In the genomic region with DNA sequence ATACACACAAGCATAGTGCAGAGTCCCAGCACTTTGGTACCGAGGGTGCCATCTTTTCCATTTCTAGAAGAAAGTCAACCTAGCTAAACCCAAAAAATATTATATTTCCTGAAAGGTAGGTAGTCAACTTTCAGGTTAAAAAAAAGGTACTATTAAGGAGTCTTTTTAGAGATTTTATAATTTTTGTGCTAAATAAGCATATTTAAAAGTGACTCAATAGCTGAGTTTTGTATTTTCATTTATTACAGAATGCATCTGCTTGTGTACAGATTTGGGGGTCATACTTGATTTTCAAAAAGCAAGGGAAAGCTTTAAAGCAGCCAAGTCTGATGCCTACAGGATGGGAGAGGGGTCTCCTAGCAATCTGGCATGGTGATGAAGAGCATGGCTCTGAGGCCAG, we compare ENCODE assay signal across 20 cellular contexts. TPM values are rescaled to one million over a fixed set of nuclear protein-coding genes. Genes with fewer than 3 reads are reported as not detected.
A peak's percentile ranks its signal among the peaks of the same experiment; 100 is the strongest.
DNase-seq lines count a peak whose midpoint lies in the region; ATAC-seq and TF ChIP-seq lines count a peak whose summit lies in the region.
"Had no signal": no experiment of that assay in that cellular context is flagged by ENCODE, and none has a peak within 500 bp of the region (broad histone marks: within the 10 kb centered on the region; RNA-seq: fewer than 3 reads in every experiment).

No MANE protein-coding gene starts in this region.

- H3K9ac ChIP-seq in IMR-90 (ENCODE audit: low read depth, low read length), result no peak overlapping the region

- no peak overlapping the region for H4K5ac ChIP-seq in IMR-90 (ENCODE audit: low read depth, low read length)

- H2BK20ac ChIP-seq in IMR-90 (ENCODE audit: low read depth, low read length), result no peak overlapping the region

- H3K4ac ChIP-seq in IMR-90 (ENCODE audit: low read depth, low read length), result no peak overlapping the region

- H2BK5ac ChIP-seq in IMR-90 (ENCODE audit: low read depth, low read length, poor library complexity, severe bottlenecking), result no peak overlapping the region

- WGBS in IMR-90 (ENCODE audit: extremely low coverage in 2 of 2, insufficient read length in 1 of 2), 2 experiments, result no CpG with 5 or more reads among the region's 1 CpG

- dilution Hi-C loops in IMR-90 (cut with HindIII; ENCODE audit: low sequenced_read_pairs, unreplicated experiment), result no loop called here

- peaks cover 40% of the 10 kb centered on the region for H3K4me1 Mint-ChIP-seq in activated naive CD4-positive, alpha-beta T cell treated with anti-CD3 and anti-CD28 coated beads, Interleukin-2, amount 10 ng/mL, durations not matched to agents 7 days and 5 days
- peaks cover 27 to 62% (median 52%) of the 10 kb centered on the region in 4 donors for H3K4me1 Mint-ChIP-seq in CD4-positive, CD25-positive, alpha-beta regulatory T cell
- peaks cover 30 to 79% (median 66%) of the 10 kb centered on the region in 7 donors for H3K4me1 Mint-ChIP-seq in naive thymus-derived CD4-positive, alpha-beta T cell

- H2BK15ac ChIP-seq in IMR-90 (ENCODE audit: low read depth, low read length), result no peak overlapping the region

- no peaks in the 10 kb centered on the region for H3K9me3 Mint-ChIP-seq in activated naive CD4-positive, alpha-beta T cell treated with anti-CD3 and anti-CD28 coated beads, Interleukin-2, amount 10 ng/mL, durations not matched to agents 7 days and 5 days
- H3K9me3 Mint-ChIP-seq in CD4-positive, CD25-positive, alpha-beta regulatory T cell, result no peaks in the 10 kb centered on the region
- H3K9me3 Mint-ChIP-seq in naive thymus-derived CD4-positive, alpha-beta T cell, result no peaks in the 10 kb centered on the region

- intact Hi-C loops in IMR-90 (cut with micrococcal nuclease) (no loop called here), PC-9 (cut with micrococcal nuclease; ENCODE audit: unreplicated experiment) (no loop called here)
- intact Hi-C loops in naive thymus-derived CD4-positive, alpha-beta T cell (cut with micrococcal nuclease), result no loop called here

- no peak overlapping the region for H3K4me3 ChIP-seq in CD4-positive, CD25-positive, alpha-beta regulatory T cell (ENCODE audit: low read depth, low read length)
- H3K4me3 ChIP-seq in IMR-90 (ENCODE audit: insufficient read depth, low read depth, low read length), result no peak overlapping the region
- no peak overlapping the region for H3K4me3 ChIP-seq in naive thymus-derived CD4-positive, alpha-beta T cell (ENCODE audit: low read length)
- no peak overlapping the region for H3K4me3 ChIP-seq in PC-9
- H3K4me3 ChIP-seq: MG63 had no signal

- TF ChIP-seq CTCF in IMR-90 (conservative IDR thresholded peaks at IDR 0.05; ENCODE audit: low read depth, low read length) (no peak), PC-9 (conservative IDR thresholded peaks at IDR 0.05) (no peak)

- no peaks in the 10 kb centered on the region for H3K27me3 ChIP-seq in CD4-positive, CD25-positive, alpha-beta regulatory T cell (ENCODE audit: control insufficient read depth, insufficient read depth, low read length)
- H3K27me3 ChIP-seq in IMR-90 (ENCODE audit: control insufficient read depth, insufficient read depth, low read length), result no peaks in the 10 kb centered on the region
- H3K27me3 ChIP-seq in naive thymus-derived CD4-positive, alpha-beta T cell (ENCODE audit: control insufficient read depth in 2 of 2, insufficient read depth in 2 of 2, low read length in 2 of 2), result no peaks in the 10 kb centered on the region
- no peaks in the 10 kb centered on the region for H3K27me3 ChIP-seq in PC-9 (ENCODE audit: insufficient read depth, low read depth)
- H3K27me3 ChIP-seq: MG63 had no signal

- no peak overlapping the region for H4K91ac ChIP-seq in IMR-90 (ENCODE audit: insufficient read depth, low read depth, low read length)

- ATAC-seq in CD4-positive, CD25-positive, alpha-beta regulatory T cell (ENCODE audit: low read depth in 2 of 2), result no peak
- ATAC-seq in IMR-90 (ENCODE audit: low read depth), result no peak
- no peak for ATAC-seq in naive thymus-derived CD4-positive, alpha-beta T cell

- peaks cover 3% of the 10 kb centered on the region; the same call in 1 of the 2 replicates for H3K9me1 ChIP-seq in IMR-90 (ENCODE audit: insufficient read depth, low read length)

- peaks cover 30% of the 10 kb centered on the region; the same call in 1 of the 2 replicates for H4K20me1 ChIP-seq in IMR-90 (ENCODE audit: insufficient read depth, low read length)
- no peaks in the 10 kb centered on the region; the same call in 1 of the 2 replicates for H4K20me1 ChIP-seq in PC-9 (ENCODE audit: insufficient read depth)

- peaks cover 63% of the 10 kb centered on the region for H3K36me3 Mint-ChIP-seq in activated naive CD4-positive, alpha-beta T cell treated with anti-CD3 and anti-CD28 coated beads, Interleukin-2, amount 10 ng/mL, durations not matched to agents 7 days and 5 days
- peaks cover 54% of the 10 kb centered on the region for H3K36me3 Mint-ChIP-seq in CD4-positive, CD25-positive, alpha-beta regulatory T cell
- peaks cover 8 to 53% (median 26%) of the 10 kb centered on the region in 5 donors for H3K36me3 Mint-ChIP-seq in naive thymus-derived CD4-positive, alpha-beta T cell

- H2AK5ac ChIP-seq in IMR-90 (ENCODE audit: low read depth, low read length), result no peak overlapping the region

- BruUV-seq in IMR-90 (replicated peaks; lab: Mats Ljungman, UMichigan) (no TSS peak), PC-9 (replicated peaks; lab: Mats Ljungman, UMichigan) (no TSS peak)

- POLR2A ChIA-PET in IMR-90 (lab: Charles Lee; ENCODE audit: unreplicated experiment), result no interaction called here
- POLR2A ChIA-PET in naive thymus-derived CD4-positive, alpha-beta T cell (lab: Charles Lee), result no interaction called here
- POLR2A ChIA-PET in PC-9 (lab: Charles Lee; ENCODE audit: unreplicated experiment), result interaction anchor here (0.6 kb wide), 1 partner anchor 57 kb away, joined by 3 read pairs; no protein-coding TSS in a partner anchor

- H2AK9ac ChIP-seq in IMR-90 (replicated peaks; ENCODE audit: low read depth, low read length, poor library complexity), result no peak overlapping the region

- no peak overlapping the region for H3K18ac ChIP-seq in IMR-90 (ENCODE audit: low read depth, low read length)

- no peaks in the 10 kb centered on the region for H3K9me3 ChIP-seq in CD4-positive, CD25-positive, alpha-beta regulatory T cell (ENCODE audit: control insufficient read depth in 2 of 2, low read length in 2 of 2)
- H3K9me3 ChIP-seq in IMR-90 (ENCODE audit: control insufficient read depth, insufficient read depth, low read length) (no peaks in the 10 kb centered on the region), PC-9 (ENCODE audit: insufficient read depth, low read depth) (no peaks in the 10 kb centered on the region)
- H3K9me3 ChIP-seq in naive thymus-derived CD4-positive, alpha-beta T cell (ENCODE audit: control insufficient read depth in 2 of 3, low read length in 3 of 3), result no peaks in the 10 kb centered on the region
- H3K9me3 ChIP-seq: MG63 had no signal

- no peaks in the 10 kb centered on the region; the same call in 1 of the 2 replicates for H3F3A ChIP-seq in PC-9 (ENCODE audit: insufficient read depth, low read depth)

- no peak overlapping the region for H3K27ac ChIP-seq in CD4-positive, CD25-positive, alpha-beta regulatory T cell (ENCODE audit: insufficient read depth, low read length, poor library complexity, severe bottlenecking)
- no peak overlapping the region for H3K27ac ChIP-seq in IMR-90 (ENCODE audit: insufficient read depth, low read length)
- peak overlapping the region; percentile 42 for H3K27ac ChIP-seq in naive thymus-derived CD4-positive, alpha-beta T cell (ENCODE audit: low read depth, low read length)
- H3K27ac ChIP-seq in PC-9, result no peak overlapping the region

- no peaks in the 10 kb centered on the region for H3K9me2 ChIP-seq in PC-9 (ENCODE audit: insufficient read depth)

- peaks cover 3% of the 10 kb centered on the region; the same call in 1 of the 2 replicates for H3K79me2 ChIP-seq in PC-9 (ENCODE audit: low read depth)

- H2AFZ ChIP-seq in IMR-90 (replicated peaks; ENCODE audit: low read length, poor library complexity) (no peak overlapping the region), PC-9 (no peak overlapping the region)

- no peak for TF ChIP-seq RAD21 in IMR-90 (IDR thresholded peaks at IDR 0.05; ENCODE audit: low read length)

- H2BK120ac ChIP-seq in IMR-90 (ENCODE audit: low read depth, low read length), result no peak overlapping the region

- in situ Hi-C loops in IMR-90 (cut with MboI; ENCODE audit: low sequenced_read_pairs), result loop anchor here (25.0 kb wide), 1 partner anchor 1231 kb away; no protein-coding TSS in a partner anchor

- H3K36me3 ChIP-seq in CD4-positive, CD25-positive, alpha-beta regulatory T cell (ENCODE audit: control insufficient read depth, insufficient read depth, low read length), result peaks cover 72% of the 10 kb centered on the region
- H3K36me3 ChIP-seq in IMR-90 (ENCODE audit: control insufficient read depth, insufficient read depth, low read length) (peaks cover 27% of the 10 kb centered on the region), PC-9 (ENCODE audit: low read depth) (0 out of 2 replicates have a peak, but pooled peaks cover 15% of the 10 kb centered on the region)
- H3K36me3 ChIP-seq in naive thymus-derived CD4-positive, alpha-beta T cell (ENCODE audit: control insufficient read depth in 2 of 3, insufficient read depth in 3 of 3, low read length in 3 of 3), result peaks cover 7 to 52% (median 22%) of the 10 kb centered on the region in 3 experiments
- H3K36me3 ChIP-seq: MG63 had no signal

- H3K79me1 ChIP-seq in IMR-90 (ENCODE audit: low read depth in 1 of 2, low read length in 2 of 2), result peaks cover 32 to 41% of the 10 kb centered on the region in 2 experiments

- TF ChIP-seq POLR2A in IMR-90 (IDR thresholded peaks at IDR 0.05; ENCODE audit: low read depth, low read length), result no peak

- H3K4me2 ChIP-seq in IMR-90 (ENCODE audit: low read depth, low read length) (no peak overlapping the region), PC-9 (no peak overlapping the region)

- H3K27ac Mint-ChIP-seq in activated naive CD4-positive, alpha-beta T cell treated with anti-CD3 and anti-CD28 coated beads, Interleukin-2, amount 10 ng/mL, durations not matched to agents 7 days and 5 days, result peak overlapping the region; percentile 64
- peak overlapping the region; percentile 22 to 92 (median 82) for H3K27ac Mint-ChIP-seq in CD4-positive, CD25-positive, alpha-beta regulatory T cell
- H3K27ac Mint-ChIP-seq in naive thymus-derived CD4-positive, alpha-beta T cell, result peak overlapping the region in 8 of 9 donors; percentile 63 to 92 (median 82)

- H3K23ac ChIP-seq in IMR-90 (ENCODE audit: low read depth, low read length), result no peak overlapping the region

- no peak for DNase-seq in activated naive CD4-positive, alpha-beta T cell treated with anti-CD3 and anti-CD28 coated beads, Interleukin-2, amount 10 ng/mL, durations not matched to agents 7 days and 5 days
- no peak for DNase-seq in activated naive CD4-positive, alpha-beta T cell (lab: John Stamatoyannopoulos, UW)
- DNase-seq in CD4-positive, CD25-positive, alpha-beta regulatory T cell, result no peak
- DNase-seq in IMR-90 (no peak), occipital lobe (lab: John Stamatoyannopoulos, UW) (no peak), PC-9 (no peak)
- no peak for DNase-seq in naive thymus-derived CD4-positive, alpha-beta T cell
- DNase-seq: C1 segment of cervical spinal cord, DMS153, GDM1, Karpas-422, MG63, NCI-H1048, NCI-H1436, NCI-H1930, NCI-H226, NCI-H524, NCI-H82, RPMI8226, SHP77 treated with DMSO at 0.1 percent for 48 hours had no signal

- peaks cover 23% of the 10 kb centered on the region for H3K4me1 ChIP-seq in CD4-positive, CD25-positive, alpha-beta regulatory T cell (ENCODE audit: control insufficient read depth, insufficient read depth, low read length, poor library complexity, severe bottlenecking)
- H3K4me1 ChIP-seq in IMR-90 (ENCODE audit: control insufficient read depth, insufficient read depth, low read length) (no peaks in the 10 kb centered on the region; the same call in 1 of the 2 replicates), PC-9 (replicated peaks; ENCODE audit: insufficient read depth) (no peaks in the 10 kb centered on the region)
- H3K4me1 ChIP-seq in naive thymus-derived CD4-positive, alpha-beta T cell (ENCODE audit: control insufficient read depth in 2 of 2, insufficient read depth in 2 of 2, low read length in 2 of 2), result peaks cover 0 to 24% of the 10 kb centered on the region in 2 donors

- no peak overlapping the region for H4K8ac ChIP-seq in IMR-90 (ENCODE audit: low read depth in 2 of 2, low read length in 2 of 2)

- no peak overlapping the region for H3K56ac ChIP-seq in IMR-90 (ENCODE audit: extremely low read depth, insufficient read depth, low read length)

- no peak overlapping the region for H3K14ac ChIP-seq in IMR-90 (replicated peaks; ENCODE audit: low read depth, low read length)

- no peaks in the 10 kb centered on the region for H3K27me3 Mint-ChIP-seq in activated naive CD4-positive, alpha-beta T cell treated with anti-CD3 and anti-CD28 coated beads, Interleukin-2, amount 10 ng/mL, durations not matched to agents 7 days and 5 days
- no peaks in the 10 kb centered on the region for H3K27me3 Mint-ChIP-seq in CD4-positive, CD25-positive, alpha-beta regulatory T cell
- H3K27me3 Mint-ChIP-seq in naive thymus-derived CD4-positive, alpha-beta T cell, result no peaks in the 10 kb centered on the region

- H3K4me3 Mint-ChIP-seq in activated naive CD4-positive, alpha-beta T cell treated with anti-CD3 and anti-CD28 coated beads, Interleukin-2, amount 10 ng/mL, durations not matched to agents 7 days and 5 days, result no peak overlapping the region
- no peak overlapping the region for H3K4me3 Mint-ChIP-seq in CD4-positive, CD25-positive, alpha-beta regulatory T cell
- H3K4me3 Mint-ChIP-seq in naive thymus-derived CD4-positive, alpha-beta T cell, result peak overlapping the region in 8 of 10 donors; percentile 12 to 64 (median 50)

- CTCF ChIA-PET in activated naive CD4-positive, alpha-beta T cell treated with anti-CD3 and anti-CD28 coated beads, Interleukin-2, amount 10 ng/mL, durations not matched to agents 7 days and 5 days (lab: Charles Lee), result interaction anchor here (2.0 to 2.9 kb wide), 2 partner anchors 11 to 12 kb away, joined by 7 to 13 read pairs; no protein-coding TSS in a partner anchor
- CTCF ChIA-PET in IMR-90 (lab: Yijun Ruan, JAX) (interaction anchor here (0.6 to 2.1 kb wide), 3 partner anchors 11 to 291 kb away, joined by 3 to 11 read pairs (median 3); no protein-coding TSS in a partner anchor), PC-9 (lab: Charles Lee) (interaction anchor here (0.6 kb wide), 1 partner anchor 178 kb away, joined by 6 read pairs; no protein-coding TSS in a partner anchor)
- CTCF ChIA-PET in naive thymus-derived CD4-positive, alpha-beta T cell (lab: Charles Lee), result interaction anchor here (0.7 to 1.4 kb wide), 3 partner anchors 10 to 190 kb away, joined by 3 to 4 read pairs (median 3); no protein-coding TSS in a partner anchor

RNA-seq across cellular contexts. Expression of a gene that starts 34.6 kb away (rescaled TPM):
- 56.9 TPM for total RNA-seq in CD4-positive, CD25-positive, alpha-beta regulatory T cell
- 10 to 100 TPM; 43.9 to 56.2 (median 52.4) TPM for polyA plus RNA-seq in CD4-positive, CD25-positive, alpha-beta regulatory T cell
- total RNA-seq in IMR-90 (2012; rRNA removed) (12.2 and 17.6 TPM in 2 replicates), occipital lobe (37.1 TPM), PC-9 (2021) (26.2 and 29.1 TPM in 2 replicates)
- 29.9 and 30.4 TPM in 2 replicates for polyA plus RNA-seq in IMR-90 (2012; rRNA removed)
- polyA plus RNA-seq in IMR-90 (2012; cell fraction: cytosol; rRNA removed), result 21.1 and 22.7 TPM in 2 replicates
- polyA plus RNA-seq in IMR-90 (2012; cell fraction: nucleus; rRNA removed; ENCODE audit: low replicate concordance), result 90.6 and 91.2 TPM in 2 replicates
- total RNA-seq in naive thymus-derived CD4-positive, alpha-beta T cell, result 10 to 100 TPM; 43.0 to 74.3 (median 70.4) TPM
- 10 to 100 TPM; 65.9 to 89.2 TPM for polyA plus RNA-seq in naive thymus-derived CD4-positive, alpha-beta T cell

Comparison
In these comparisons a context has a peak if more than half of its experiments do, and no peak if none do; other contexts are left out.
1. H3K4me3 Mint-ChIP-seq: peak in naive thymus-derived CD4-positive, alpha-beta T cell (8 of 10); none in activated naive CD4-positive, alpha-beta T cell treated with anti-CD3 and anti-CD28 coated beads, Interleukin-2, amount 10 ng/mL, durations not matched to agents 7 days and 5 days (single experiment) and CD4-positive, CD25-positive, alpha-beta regulatory T cell (0 of 4).
2. Peak in every context shown above with its lines, with median percentiles within 50 percentile points of each other: H3K27ac Mint-ChIP-seq.